Comparison of ENCODE assay signal across 6 cellular contexts in the genomic region with DNA sequence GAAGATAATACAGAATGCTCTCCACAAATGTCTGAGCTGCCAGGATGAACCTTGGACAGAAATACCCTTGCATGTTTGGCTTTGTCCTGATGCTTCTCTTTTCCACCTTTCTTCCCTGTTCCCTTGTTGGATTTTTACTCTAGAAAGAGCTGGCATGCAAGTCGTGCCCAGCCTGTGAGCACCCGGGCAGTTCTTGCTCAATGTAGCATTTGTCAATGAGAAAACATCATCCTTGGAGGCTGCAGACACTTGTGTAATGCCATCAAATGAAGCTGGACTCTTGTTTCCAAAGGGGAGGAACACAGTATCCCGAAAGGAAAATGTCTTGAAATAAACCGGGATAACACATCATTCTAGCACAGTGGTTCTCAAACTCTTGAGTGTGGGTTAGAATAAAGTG.
"Had no signal": no experiment of that assay in that cellular context is flagged by ENCODE, and none has a peak within 500 bp of the region (broad histone marks: within the 10 kb centered on the region; RNA-seq: fewer than 3 reads in every experiment).

No MANE protein-coding gene starts in this region.

- H3K4me3 ChIP-seq: GM23248, K562 had no signal

- H3K9ac ChIP-seq: GM23248 had no signal

- H3K27ac ChIP-seq: GM23248 had no signal

- DNase-seq: GM23248, H9, HCEC 1CT, IMR-90, KG1 had no signal
